20 cellular contexts compared by ENCODE assay signal in genomic region chr9:93212409-93212808, GRCh38. TPM values are rescaled to one million over a fixed set of nuclear protein-coding genes. Genes with fewer than 3 reads are reported as not detected.
"Had no signal": no experiment of that assay in that cellular context is flagged by ENCODE, and none has a peak within 500 bp of the region (broad histone marks: within the 10 kb centered on the region; RNA-seq: fewer than 3 reads in every experiment).

No MANE protein-coding gene starts in this region.

- H3K9me3 ChIP-seq: colonic mucosa, vagina had no signal

- ATAC-seq: left lung, sciatic nerve had no signal

- H3K27me3 ChIP-seq: colonic mucosa, dorsolateral prefrontal cortex, left lung, vagina had no signal

- H3K36me3 ChIP-seq: colonic mucosa, left lung, vagina had no signal

- H3K4me1 ChIP-seq: left lung had no signal

- H3K4me3 ChIP-seq: colonic mucosa, dorsolateral prefrontal cortex, left lung, vagina had no signal

- H3K27ac ChIP-seq: colonic mucosa, left lung, vagina, VCaP had no signal

- DNase-seq: activated CD4-positive, alpha-beta T cell treated with anti-CD3 and anti-CD28 coated beads for 4 hours; activated CD4-positive, alpha-beta T cell treated with anti-CD3 and anti-CD28 coated beads, Interleukin-2, amount 50 U/mL, for 4 hours; activated CD8-positive, alpha-beta memory T cell treated with anti-CD3 and anti-CD28 coated beads for 24 hours; activated effector memory CD4-positive, alpha-beta T cell treated with Interleukin-2 at 50 U/mL for 16 hours; activated naive CD4-positive, alpha-beta T cell treated with Interleukin-2 at 50 U/mL for 16 hours; anterior cingulate cortex; cerebellar nuclear complex; colonic mucosa; effector memory CD4-positive, alpha-beta T cell; kidney glomerular epithelial cell; small intestine; stimulated activated CD4-positive, alpha-beta T cell treated with anti-CD3 and anti-CD28 coated beads, Interleukin-2, amount 100 ng/mL, for 24 hours; substantia nigra had no signal

RNA-seq across cellular contexts. Expression of gene WNK2, which starts 28.5 kb away (rescaled TPM):
- total RNA-seq: lung microvascular endothelial cell, osteoblast had no signal
